1 cellular context compared by ENCODE assay signal in genomic region chr6:30129270-30129669, GRCh38.
TF ChIP-seq lines count a peak whose summit lies in the region.

No MANE protein-coding gene starts in this region.

TF ChIP-seq in HCT116, 20 proteins besides CTCF, POLR2A, EP300 and RAD21:
- TF ChIP-seq YY1 (IDR thresholded peaks at IDR 0.05; ENCODE audit: extremely low read depth, insufficient replicate concordance, low read depth, low read length) (no peak), FOSL1 (IDR thresholded peaks at IDR 0.05; ENCODE audit: low read depth) (no peak), ZBTB33 (IDR thresholded peaks at IDR 0.05; ENCODE audit: extremely low read depth, insufficient replicate concordance, low read length) (no peak), ATF3 (IDR thresholded peaks at IDR 0.05) (no peak), SIN3A (IDR thresholded peaks at IDR 0.05; ENCODE audit: low read depth) (no peak), SRF (IDR thresholded peaks at IDR 0.05; ENCODE audit: low read depth) (no peak), POLR2AphosphoS5 (IDR thresholded peaks at IDR 0.05; ENCODE audit: low read depth, low read length) (no peak)
